In genomic region chr16:46972429-46972970, GRCh38 we compare ENCODE assay signal across 8 cellular contexts. TPM values are rescaled to one million over a fixed set of nuclear protein-coding genes. Genes with fewer than 3 reads are reported as not detected.
A peak's percentile ranks its signal among the peaks of the same experiment; 100 is the strongest.
DNase-seq lines count a peak whose midpoint lies in the region; ATAC-seq and TF ChIP-seq lines count a peak whose summit lies in the region.

No MANE protein-coding gene starts in this region.

- no peaks in the 10 kb centered on the region for H3K9me3 Mint-ChIP-seq in stimulated activated memory B cell treated with anti-CD40 and anti-IgM and Interleukin-4, amounts not matched to agents 10 μg/mL and 1 μg/mL and 100 μg/mL, for 72 hours

- H3K27ac ChIP-seq in C4-2B (peak overlapping the region; percentile 94), ascending aorta (peak overlapping the region; percentile 93 to 96)

- ATAC-seq in stimulated activated memory B cell treated with anti-CD40 and anti-IgM and Interleukin-4, amounts not matched to agents 10 μg/mL and 1 μg/mL and 100 μg/mL, for 72 hours, result no peak

- peaks cover 16% of the 10 kb centered on the region for H3K36me3 Mint-ChIP-seq in stimulated activated memory B cell treated with anti-CD40 and anti-IgM and Interleukin-4, amounts not matched to agents 10 μg/mL and 1 μg/mL and 100 μg/mL, for 72 hours

- H3K27me3 Mint-ChIP-seq in stimulated activated memory B cell treated with anti-CD40 and anti-IgM and Interleukin-4, amounts not matched to agents 10 μg/mL and 1 μg/mL and 100 μg/mL, for 72 hours, result no peaks in the 10 kb centered on the region

- TF ChIP-seq CTCF in C4-2B (conservative IDR thresholded peaks at IDR 0.05) (no peak), ascending aorta (IDR thresholded peaks at IDR 0.05) (no peak)

- peak overlapping the region; percentile 99 for H3K27ac Mint-ChIP-seq in stimulated activated memory B cell treated with anti-CD40 and anti-IgM and Interleukin-4, amounts not matched to agents 10 μg/mL and 1 μg/mL and 100 μg/mL, for 72 hours

- H3K4me1 Mint-ChIP-seq in stimulated activated memory B cell treated with anti-CD40 and anti-IgM and Interleukin-4, amounts not matched to agents 10 μg/mL and 1 μg/mL and 100 μg/mL, for 72 hours, result peaks cover 52% of the 10 kb centered on the region

- DNase-seq in GM19240 (ENCODE audit: insufficient read length, low spot score) (peak; percentile 32), NCI-H2227 (lab: John Stamatoyannopoulos, UW; ENCODE audit: unreplicated experiment) (peak; percentile 30), ascending aorta (ENCODE audit: low spot score in 2 of 2) (no peak), iPS-NIHi11 (ENCODE audit: low spot score) (peak; percentile 81)
- no peak for DNase-seq in activated CD8-positive, alpha-beta memory T cell treated with anti-CD3 and anti-CD28 coated beads, Interleukin-2, amount 50 U/mL, for 4 hours
- DNase-seq in stimulated activated CD4-positive, alpha-beta T cell treated with anti-CD3 and anti-CD28 coated beads, Interleukin-4, amount 100 ng/mL, for 1 hour, result no peak

- peaks cover 10 to 15% of the 10 kb centered on the region in 2 donors for H3K4me1 ChIP-seq in ascending aorta

- H3K4me3 Mint-ChIP-seq in stimulated activated memory B cell treated with anti-CD40 and anti-IgM and Interleukin-4, amounts not matched to agents 10 μg/mL and 1 μg/mL and 100 μg/mL, for 72 hours, result peak overlapping the region; percentile 96

- H3K36me3 ChIP-seq in ascending aorta, result peaks cover 21 to 26% of the 10 kb centered on the region in 2 donors

- H3K9me3 ChIP-seq in ascending aorta, result no peaks in the 10 kb centered on the region

- peak overlapping the region; percentile 87 for H3K4me3 ChIP-seq in ascending aorta

- intact Hi-C loops in ascending aorta (cut with DNase I), result loop anchor here (2.0 to 10.0 kb wide), 5 partner anchors 66 to 1652 kb away; partner anchors contain the start of genes C16orf87, ITFG1, ORC6 and PHKB

- no peaks in the 10 kb centered on the region for H3K27me3 ChIP-seq in ascending aorta

RNA-seq across cellular contexts. Expression of gene DNAJA2, which starts 1.0 kb away (rescaled TPM):
- total RNA-seq in ascending aorta, result 15.8 TPM

Comparison
In these comparisons a context has a peak if more than half of its experiments do, and no peak if none do; other contexts are left out.
1. DNase-seq: peak in GM19240 (single experiment), NCI-H2227 (single experiment) and iPS-NIHi11 (single experiment); none in ascending aorta (0 of 2), activated CD8-positive, alpha-beta memory T cell treated with anti-CD3 and anti-CD28 coated beads, Interleukin-2, amount 50 U/mL, for 4 hours (single experiment) and stimulated activated CD4-positive, alpha-beta T cell treated with anti-CD3 and anti-CD28 coated beads, Interleukin-4, amount 100 ng/mL, for 1 hour (single experiment).